In the genomic region with DNA sequence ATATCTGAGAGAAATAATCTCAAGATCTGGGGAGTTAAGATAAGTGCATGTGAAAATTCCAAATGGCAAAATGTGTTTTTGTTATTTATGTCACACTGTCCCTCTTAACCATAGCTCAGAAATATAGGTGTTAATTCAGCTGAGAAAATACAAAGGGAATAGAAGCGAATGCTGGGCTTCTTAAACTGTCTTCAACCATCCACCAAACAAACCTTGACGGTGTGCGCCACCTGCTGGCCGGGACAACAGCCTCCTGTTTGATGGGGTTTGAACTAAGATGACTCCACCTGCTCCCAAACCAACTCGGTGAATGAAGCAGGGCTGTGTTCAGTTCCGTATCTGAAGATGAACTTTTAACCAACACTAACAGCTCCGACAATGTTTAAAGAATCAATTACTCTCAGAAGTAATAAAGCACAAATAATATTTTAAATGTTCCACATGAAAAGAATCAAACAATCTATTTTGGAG, we compare ENCODE assay signal across 9 cellular contexts. TPM values are rescaled to one million over a fixed set of nuclear protein-coding genes. Genes with fewer than 3 reads are reported as not detected.
DNase-seq lines count a peak whose midpoint lies in the region; ATAC-seq, FAIRE-seq and TF ChIP-seq lines count a peak whose summit lies in the region.
"Not testable (repeated sequence)": the region's sequence is repeated elsewhere in the genome, so short reads cannot be mapped to it uniquely, and the experiment has no call there.
"Had no signal": no experiment of that assay in that cellular context is flagged by ENCODE, and none has a peak within 500 bp of the region (broad histone marks: within the 10 kb centered on the region; RNA-seq: fewer than 3 reads in every experiment).

No MANE protein-coding gene starts in this region.

- H3K27me3 ChIP-seq in heart right ventricle; neural cell (ENCODE audit: insufficient read depth, low read depth, low read length): not testable (repeated sequence)

- not testable (repeated sequence) for H3K4me2 ChIP-seq in neural cell (ENCODE audit: low read length)

- H3K9me2 ChIP-seq in neural cell (ENCODE audit: insufficient read depth, low read length) = not testable (repeated sequence)

- TF ChIP-seq RAD21 in neural cell (conservative IDR thresholded peaks at IDR 0.05) = peak; percentile 55

- peaks cover 22% of the 10 kb centered on the region for H3K27me3 Mint-ChIP-seq in MCF 10A (ENCODE audit: insufficient read depth, unreplicated experiment)

- not testable (repeated sequence) for H3K79me2 ChIP-seq in neural cell (replicated peaks; ENCODE audit: insufficient read depth, low read length)

- POLR2A ChIA-PET in RWPE1 (lab: Yijun Ruan, JAX; ENCODE audit: low non-redundant PET); MCF 10A (lab: Yijun Ruan, JAX): not testable (repeated sequence)

- not testable (repeated sequence) for H3K36me3 ChIP-seq in heart right ventricle; neural cell (ENCODE audit: insufficient read depth, low read length)

- WGBS in heart right ventricle, 2 donors = 5 to 6% methylated on average over 3 of the region's 7 CpGs

- ATAC-seq in GM18499 (IDR thresholded peaks at IDR 0.05; ENCODE audit: insufficient read depth, unreplicated experiment) (peak; percentile 57), GM21515 (IDR thresholded peaks at IDR 0.05; ENCODE audit: unreplicated experiment) (peak; percentile 89), HG03135 (IDR thresholded peaks at IDR 0.05; ENCODE audit: unreplicated experiment) (peak; percentile 81), heart right ventricle (peak in 7 of 8 donors; percentile 38 to 88 (median 71))

- not testable (repeated sequence) for H3K9me3 ChIP-seq in heart right ventricle; neural cell (ENCODE audit: low read length)

- not testable (repeated sequence) for H3K4me3 ChIP-seq in heart right ventricle; neural cell (ENCODE audit: low read length)

- DNase-seq in RWPE1 (ENCODE audit: low spot score); MCF 10A (ENCODE audit: unreplicated experiment); heart right ventricle; urothelium cell line (ENCODE audit: low spot score): not testable (repeated sequence)

- not testable (repeated sequence) for H3K27ac ChIP-seq in RWPE1; heart right ventricle; neural cell (ENCODE audit: low read length)

- not testable (repeated sequence) for H3K4me3 Mint-ChIP-seq in MCF 10A (ENCODE audit: unreplicated experiment)

- peak; percentile 57 for TF ChIP-seq CTCF in RWPE1 (conservative IDR thresholded peaks at IDR 0.05; ENCODE audit: low read depth)
- peak; percentile 10 for TF ChIP-seq CTCF in MCF 10A (IDR thresholded peaks at IDR 0.05; ENCODE audit: unreplicated experiment)
- TF ChIP-seq CTCF in heart right ventricle (IDR thresholded peaks at IDR 0.05) = peak in 7 of 9 donors; percentile 30 to 53 (median 41)
- TF ChIP-seq CTCF in neural cell (IDR thresholded peaks at IDR 0.05; ENCODE audit: poor library complexity, severe bottlenecking) = peak; percentile 59

- H3K27ac Mint-ChIP-seq in MCF 10A (ENCODE audit: low read depth, unreplicated experiment) = not testable (repeated sequence)

- intact Hi-C loops in MCF 10A (cut with micrococcal nuclease); heart right ventricle (cut with DNase I): not testable (repeated sequence)

- H3K4me1 Mint-ChIP-seq in MCF 10A (ENCODE audit: insufficient read depth, unreplicated experiment) = not testable (repeated sequence)

- H4K20me1 ChIP-seq in neural cell (ENCODE audit: insufficient read depth) = not testable (repeated sequence)

- H2AFZ ChIP-seq in neural cell (ENCODE audit: low read depth, low read length) = not testable (repeated sequence)

- H3K9ac ChIP-seq in neural cell (ENCODE audit: low read length) = not testable (repeated sequence)

- not testable (repeated sequence) for BruUV-seq in MCF 10A (replicated peaks; lab: Mats Ljungman, UMichigan)

- CTCF ChIA-PET in RWPE1 (lab: Yijun Ruan, JAX) (interaction anchor here (0.7 kb wide), 2 partner anchors 16 to 134 kb away, joined by 3 read pairs; no protein-coding TSS in a partner anchor), MCF 10A (lab: Yijun Ruan, JAX) (interaction anchor here (0.5 to 0.8 kb wide), 2 partner anchors 80 to 163 kb away, joined by 3 read pairs; no protein-coding TSS in a partner anchor)

- H3K36me3 Mint-ChIP-seq in MCF 10A (ENCODE audit: insufficient read depth, unreplicated experiment) = not testable (repeated sequence)

- FAIRE-seq in urothelium cell line (lab: Jason Lieb, UNC) = peak; percentile 13

- H3K4me1 ChIP-seq in heart right ventricle = not testable (repeated sequence)

- H3K9me3 Mint-ChIP-seq in MCF 10A (ENCODE audit: unreplicated experiment) = not testable (repeated sequence)

- H3F3A ChIP-seq in neural cell (ENCODE audit: insufficient read depth, low read length, poor library complexity, severe bottlenecking) = not testable (repeated sequence)

- TF ChIP-seq EP300 in neural cell (conservative IDR thresholded peaks at IDR 0.05; ENCODE audit: poor library complexity, severe bottlenecking) = not testable (repeated sequence)

TF ChIP-seq in neural cell, 6 proteins besides CTCF, POLR2A, EP300 and RAD21:
- peak; percentile 70 for TF ChIP-seq SMC3 (conservative IDR thresholded peaks at IDR 0.05; ENCODE audit: poor library complexity)

RNA-seq across cellular contexts. Expression of gene TTLL2, which starts 46.9 kb away (rescaled TPM):
- total RNA-seq in MCF 10A (2022) (not detected in 2 replicates), heart right ventricle (not detected)
- polyA plus RNA-seq in heart right ventricle (not detected), neural cell (not detected in 2 replicates)
- polyA minus RNA-seq in neural cell = not detected in 2 replicates
- total RNA-seq: activated CD8-positive, alpha-beta memory T cell treated with anti-CD3 and anti-CD28 coated beads for 36 hours had no signal
